ENCODE assay signal across 10 cellular contexts in the genomic region with DNA sequence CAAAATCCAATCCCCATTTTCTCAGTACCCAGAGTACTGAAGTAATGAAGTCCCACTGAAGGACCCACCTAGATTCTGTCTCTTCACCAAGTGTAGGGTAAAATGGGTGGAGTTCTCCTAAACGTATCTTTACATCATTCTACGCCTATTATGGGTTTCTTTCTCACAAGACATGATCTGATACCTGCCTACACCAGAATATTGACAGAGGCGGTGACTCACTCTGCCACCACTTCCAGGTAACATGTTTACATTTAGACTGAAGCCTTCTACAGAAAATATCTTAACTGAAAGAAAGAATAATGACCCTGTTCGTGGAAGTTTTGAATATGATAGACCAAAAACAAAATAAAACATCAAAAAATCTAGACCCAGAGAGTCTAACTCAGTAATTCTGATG.
DNase-seq lines count a peak whose midpoint lies in the region; ATAC-seq and TF ChIP-seq lines count a peak whose summit lies in the region.
"Had no signal": no experiment of that assay in that cellular context is flagged by ENCODE, and none has a peak within 500 bp of the region (broad histone marks: within the 10 kb centered on the region; RNA-seq: fewer than 3 reads in every experiment).

No MANE protein-coding gene starts in this region.

- peaks cover 4% of the 10 kb centered on the region; the same call in 1 of the 2 replicates for H3K4me1 Mint-ChIP-seq in WTC11
- H3K4me1 Mint-ChIP-seq: endodermal cell had no signal

- POLR2A ChIA-PET in WTC11 (lab: Charles Lee) = no interaction called here

- H3K27me3 Mint-ChIP-seq in WTC11 (ENCODE audit: low read depth) = no peaks in the 10 kb centered on the region

- ATAC-seq in SK-N-SH treated with all-trans-retinoic acid at 6 μM for 48 hours (no peak), WTC11 (no peak)

- H3K4me3 Mint-ChIP-seq in WTC11 = no peak overlapping the region
- H3K4me3 Mint-ChIP-seq: endodermal cell had no signal

- DNase-seq in DMS53 treated with DMSO at 0.1 percent for 48 hours (lab: John Stamatoyannopoulos, UW; ENCODE audit: unreplicated experiment) (peak; percentile 88), HK-2 (ENCODE audit: unreplicated experiment) (no peak), NCI-H1694 treated with DMSO at 0.1 percent for 48 hours (lab: John Stamatoyannopoulos, UW) (no peak), WTC11 (ENCODE audit: low spot score) (no peak)
- peak; percentile 67 to 72 for DNase-seq in activated CD4-positive, alpha-beta T cell treated with anti-CD3 and anti-CD28 coated beads for 4 hours
- DNase-seq in activated naive CD8-positive, alpha-beta T cell treated with anti-CD3 and anti-CD28 coated beads, Interleukin-2, amount 50 U/mL, for 16 hours (ENCODE audit: low read depth, low spot score) = peak; percentile 36
- DNase-seq in stimulated activated CD4-positive, alpha-beta T cell treated with anti-CD3 and anti-CD28 coated beads, Interleukin-2, amount 100 ng/mL, for 24 hours = peak; percentile 46 to 57
- DNase-seq: endodermal cell, NCI-H1048 had no signal

- no peak overlapping the region for H3K27ac Mint-ChIP-seq in WTC11
- H3K27ac Mint-ChIP-seq: endodermal cell had no signal

- TF ChIP-seq CTCF in WTC11 (IDR thresholded peaks at IDR 0.05) = no peak

- peaks cover 15% of the 10 kb centered on the region for H3K9me3 Mint-ChIP-seq in WTC11

- peaks cover 8% of the 10 kb centered on the region for H3K36me3 Mint-ChIP-seq in WTC11

- CTCF ChIA-PET in WTC11 (lab: Charles Lee) = no interaction called here

TF ChIP-seq in SK-N-SH treated with all-trans-retinoic acid at 6 μM for 48 hours, 23 proteins besides CTCF, POLR2A, EP300 and RAD21 (continues in another document):
- TF ChIP-seq ZNF70 (CRISPR knock-in tag; IDR thresholded peaks at IDR 0.05) (no peak), PATZ1 (CRISPR knock-in tag; IDR thresholded peaks at IDR 0.05; ENCODE audit: borderline replicate concordance) (no peak), RARB (CRISPR knock-in tag; IDR thresholded peaks at IDR 0.05) (no peak), GLIS3 (CRISPR knock-in tag; IDR thresholded peaks at IDR 0.05) (no peak), POU6F1 (CRISPR knock-in tag; IDR thresholded peaks at IDR 0.05; ENCODE audit: borderline replicate concordance, low read depth) (no peak), ARNTL (CRISPR knock-in tag; IDR thresholded peaks at IDR 0.05; ENCODE audit: borderline replicate concordance, low read depth) (no peak), ISL1 (CRISPR knock-in tag; IDR thresholded peaks at IDR 0.05) (no peak), OSR1 (CRISPR knock-in tag; IDR thresholded peaks at IDR 0.05) (no peak), PPARA (CRISPR knock-in tag; IDR thresholded peaks at IDR 0.05; ENCODE audit: borderline replicate concordance) (no peak), ESRRG (CRISPR knock-in tag; IDR thresholded peaks at IDR 0.05) (no peak)
- TF ChIP-seq, protein P1, sequence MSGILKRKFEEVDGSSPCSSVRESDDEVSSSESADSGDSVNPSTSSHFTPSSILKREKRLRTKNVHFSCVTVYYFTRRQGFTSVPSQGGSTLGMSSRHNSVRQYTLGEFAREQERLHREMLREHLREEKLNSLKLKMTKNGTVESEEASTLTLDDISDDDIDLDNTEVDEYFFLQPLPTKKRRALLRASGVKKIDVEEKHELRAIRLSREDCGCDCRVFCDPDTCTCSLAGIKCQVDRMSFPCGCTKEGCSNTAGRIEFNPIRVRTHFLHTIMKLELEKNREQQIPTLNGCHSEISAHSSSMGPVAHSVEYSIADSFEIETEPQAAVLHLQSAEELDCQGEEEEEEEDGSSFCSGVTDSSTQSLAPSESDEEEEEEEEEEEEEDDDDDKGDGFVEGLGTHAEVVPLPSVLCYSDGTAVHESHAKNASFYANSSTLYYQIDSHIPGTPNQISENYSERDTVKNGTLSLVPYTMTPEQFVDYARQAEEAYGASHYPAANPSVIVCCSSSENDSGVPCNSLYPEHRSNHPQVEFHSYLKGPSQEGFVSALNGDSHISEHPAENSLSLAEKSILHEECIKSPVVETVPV (CRISPR knock-in tag; IDR thresholded peaks at IDR 0.05) = no peak

TF ChIP-seq in WTC11, 78 proteins besides CTCF, POLR2A, EP300 and RAD21:
- TF ChIP-seq EMX1 (CRISPR knock-in tag; IDR thresholded peaks at IDR 0.05) (no peak), ZNF532 (CRISPR knock-in tag; IDR thresholded peaks at IDR 0.05; ENCODE audit: borderline replicate concordance) (no peak), AR (CRISPR knock-in tag; IDR thresholded peaks at IDR 0.05) (no peak)
- TF ChIP-seq, protein P2, sequence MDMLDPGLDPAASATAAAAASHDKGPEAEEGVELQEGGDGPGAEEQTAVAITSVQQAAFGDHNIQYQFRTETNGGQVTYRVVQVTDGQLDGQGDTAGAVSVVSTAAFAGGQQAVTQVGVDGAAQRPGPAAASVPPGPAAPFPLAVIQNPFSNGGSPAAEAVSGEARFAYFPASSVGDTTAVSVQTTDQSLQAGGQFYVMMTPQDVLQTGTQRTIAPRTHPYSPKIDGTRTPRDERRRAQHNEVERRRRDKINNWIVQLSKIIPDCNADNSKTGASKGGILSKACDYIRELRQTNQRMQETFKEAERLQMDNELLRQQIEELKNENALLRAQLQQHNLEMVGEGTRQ (CRISPR knock-in tag; IDR thresholded peaks at IDR 0.05) = no peak
TF ChIP-seq in WTC11: peak in this region for 0.

Comparison
In these comparisons a context has a peak if more than half of its experiments do, and no peak if none do; other contexts are left out.
1. DNase-seq: peak in DMS53 treated with DMSO at 0.1 percent for 48 hours (single experiment), activated CD4-positive, alpha-beta T cell treated with anti-CD3 and anti-CD28 coated beads for 4 hours (2 of 2), activated naive CD8-positive, alpha-beta T cell treated with anti-CD3 and anti-CD28 coated beads, Interleukin-2, amount 50 U/mL, for 16 hours (single experiment) and stimulated activated CD4-positive, alpha-beta T cell treated with anti-CD3 and anti-CD28 coated beads, Interleukin-2, amount 100 ng/mL, for 24 hours (2 of 2); none in HK-2 (single experiment), NCI-H1694 treated with DMSO at 0.1 percent for 48 hours (single experiment) and WTC11 (single experiment).